1 cellular context compared by ENCODE assay signal in genomic region chr12:15939111-15939510, GRCh38.
TF ChIP-seq lines count a peak whose summit lies in the region.

No MANE protein-coding gene starts in this region.

TF ChIP-seq in GM23338, 12 proteins besides CTCF, POLR2A, EP300 and RAD21:
- TF ChIP-seq NANOG (IDR thresholded peaks at IDR 0.05; ENCODE audit: borderline replicate concordance) (no peak), POLR2AphosphoS5 (IDR thresholded peaks at IDR 0.05; ENCODE audit: low read depth) (no peak), CREB1 (CRISPR knock-in tag; IDR thresholded peaks at IDR 0.05; ENCODE audit: low read depth) (no peak), JUNB (IDR thresholded peaks at IDR 0.05; ENCODE audit: unreplicated experiment) (no peak), EZH2phosphoT487 (IDR thresholded peaks at IDR 0.05; ENCODE audit: unreplicated experiment) (no peak), EZH2 (IDR thresholded peaks at IDR 0.05; ENCODE audit: low read depth, unreplicated experiment) (no peak), ZNF331 (CRISPR knock-in tag; IDR thresholded peaks at IDR 0.05; ENCODE audit: low read depth) (peak; percentile 91), ZNF114 (CRISPR knock-in tag; IDR thresholded peaks at IDR 0.05) (no peak), ZNF462 (CRISPR knock-in tag; IDR thresholded peaks at IDR 0.05) (no peak)
